21 cellular contexts compared by ENCODE assay signal in genomic region chr16:68563631-68564366, GRCh38. TPM values are rescaled to one million over a fixed set of nuclear protein-coding genes. Genes with fewer than 3 reads are reported as not detected.
A peak's percentile ranks its signal among the peaks of the same experiment; 100 is the strongest.
DNase-seq lines count a peak whose midpoint lies in the region; ATAC-seq and TF ChIP-seq lines count a peak whose summit lies in the region.
"Had no signal": no experiment of that assay in that cellular context is flagged by ENCODE, and none has a peak within 500 bp of the region (broad histone marks: within the 10 kb centered on the region; RNA-seq: fewer than 3 reads in every experiment).

No MANE protein-coding gene starts in this region.

- H3K36me3 Mint-ChIP-seq in endothelial cell (ENCODE audit: low read depth, unreplicated experiment) = peaks cover 93% of the 10 kb centered on the region

- intact Hi-C loops in uterus (cut with DNase I; ENCODE audit: low total_unique reads) = no loop called here
- intact Hi-C loops in Right ventricle myocardium inferior (cut with DNase I) = no loop called here

- H3K9ac ChIP-seq in subcutaneous abdominal adipose tissue (ENCODE audit: low read length in 5 of 5) = peak overlapping the region in 1 of 5 donors; percentile 4

- H3K9me3 ChIP-seq in subcutaneous abdominal adipose tissue (ENCODE audit: control insufficient read depth in 5 of 5, low read length in 5 of 5) = peaks cover 87 to 98% (median 94%) of the 10 kb centered on the region in 5 donors
- H3K9me3 ChIP-seq in uterus = peaks cover 0 to 92% of the 10 kb centered on the region in 2 donors

- H3K4me3 ChIP-seq in NB4 (ENCODE audit: low read depth, low read length) = no peak overlapping the region
- H3K4me3 ChIP-seq in subcutaneous abdominal adipose tissue (ENCODE audit: low read depth in 1 of 5, low read length in 5 of 5) = peak overlapping the region; percentile 39 to 71 (median 55)
- H3K4me3 ChIP-seq in uterus = no peak overlapping the region
- H3K4me3 ChIP-seq: right atrium auricular region had no signal

- no peak overlapping the region for H3K27ac Mint-ChIP-seq in endothelial cell (ENCODE audit: unreplicated experiment)
- H3K27ac Mint-ChIP-seq: activated CD8-positive, alpha-beta memory T cell treated with anti-CD3 and anti-CD28 coated beads, Interleukin-2, amount 10 ng/mL, durations not matched to agents 7 days and 5 days; activated T-helper 1 cell treated with anti-CD3 and anti-CD28 coated beads, Interleukin-12 subunit alpha, Interleukin-12 subunit beta, Interleukin-2, Interleukin-4 antibody, amounts not matched to agents 30 ng/mL and 10 ng/mL and 1 ng/mL, durations not matched to agents 14 hours and 24 hours and 36 hours had no signal

- TF ChIP-seq POLR2A in NB4 (IDR thresholded peaks at IDR 0.05; ENCODE audit: extremely low read depth, insufficient read length) (no peak), uterus (IDR thresholded peaks at IDR 0.05) (no peak)

- H3K4me3 Mint-ChIP-seq in endothelial cell (ENCODE audit: unreplicated experiment) = peak overlapping the region; percentile 85
- H3K4me3 Mint-ChIP-seq: activated CD8-positive, alpha-beta memory T cell treated with anti-CD3 and anti-CD28 coated beads, Interleukin-2, amount 10 ng/mL, durations not matched to agents 7 days and 5 days; activated T-helper 1 cell treated with anti-CD3 and anti-CD28 coated beads, Interleukin-12 subunit alpha, Interleukin-12 subunit beta, Interleukin-2, Interleukin-4 antibody, amounts not matched to agents 30 ng/mL and 10 ng/mL and 1 ng/mL, durations not matched to agents 14 hours and 24 hours and 36 hours had no signal

- no peak for TF ChIP-seq CTCF in NB4 (IDR thresholded peaks at IDR 0.05; ENCODE audit: low read depth, low read length)
- no peak for TF ChIP-seq CTCF in endothelial cell (IDR thresholded peaks at IDR 0.05; ENCODE audit: unreplicated experiment)
- TF ChIP-seq CTCF in uterus (IDR thresholded peaks at IDR 0.05) = no peak

- DNase-seq in NCI-H748 (lab: John Stamatoyannopoulos, UW; ENCODE audit: unreplicated experiment) = peak; percentile 11
- DNase-seq in NCI-H748 treated with DMSO at 0.1 percent for 48 hours (lab: John Stamatoyannopoulos, UW) = no peak
- DNase-seq in NB4 (ENCODE audit: low read depth) = peak; percentile 4
- DNase-seq in endothelial cell (ENCODE audit: low spot score) = no peak
- no peak for DNase-seq in effector CD4-positive, alpha-beta T cell
- no peak for DNase-seq in uterus
- DNase-seq in Right ventricle myocardium inferior (ENCODE audit: missing footprints) = no peak
- DNase-seq: activated CD8-positive, alpha-beta memory T cell treated with anti-CD3 and anti-CD28 coated beads, Interleukin-2, amount 10 ng/mL, durations not matched to agents 7 days and 5 days; DND-41; HCEC 1CT; head of caudate nucleus; NCI-H1436 treated with DMSO at 0.1 percent for 48 hours; NCI-H774; Right ventricle myocardium superior; stimulated activated CD8-positive, alpha-beta memory T cell treated with anti-CD3 and anti-CD28 coated beads, Interleukin-4, amount 100 ng/mL, for 48 hours; substantia nigra; SW 1271 had no signal

- no peak for ATAC-seq in Right ventricle myocardium inferior
- ATAC-seq: activated CD8-positive, alpha-beta memory T cell treated with anti-CD3 and anti-CD28 coated beads, Interleukin-2, amount 10 ng/mL, durations not matched to agents 7 days and 5 days had no signal

- H3K27me3 ChIP-seq in subcutaneous abdominal adipose tissue (ENCODE audit: control insufficient read depth in 5 of 5, insufficient read depth in 4 of 5, low read length in 5 of 5) (no peaks in the 10 kb centered on the region), uterus (no peaks in the 10 kb centered on the region)
- H3K27me3 ChIP-seq: right atrium auricular region had no signal

- peaks cover 0 to 4% (median 0%) of the 10 kb centered on the region in 5 donors for H3K4me1 ChIP-seq in subcutaneous abdominal adipose tissue (ENCODE audit: control insufficient read depth in 5 of 5, insufficient read depth in 5 of 5, low read length in 5 of 5)
- no peaks in the 10 kb centered on the region for H3K4me1 ChIP-seq in uterus
- H3K4me1 ChIP-seq: right atrium auricular region had no signal

- H3K36me3 ChIP-seq in subcutaneous abdominal adipose tissue (ENCODE audit: control insufficient read depth in 5 of 5, insufficient read depth in 5 of 5, low read length in 5 of 5) (peaks cover 49 to 51% (median 50%) of the 10 kb centered on the region in 5 donors), uterus (no peaks in the 10 kb centered on the region)

- peaks cover 20% of the 10 kb centered on the region for H3K27me3 Mint-ChIP-seq in endothelial cell (ENCODE audit: unreplicated experiment)
- H3K27me3 Mint-ChIP-seq: activated CD8-positive, alpha-beta memory T cell treated with anti-CD3 and anti-CD28 coated beads, Interleukin-2, amount 10 ng/mL, durations not matched to agents 7 days and 5 days had no signal

- H3K27ac ChIP-seq in subcutaneous abdominal adipose tissue (ENCODE audit: low read depth, low read length) = no peak overlapping the region
- H3K27ac ChIP-seq in uterus = no peak overlapping the region
- H3K27ac ChIP-seq: C4-2B, right atrium auricular region had no signal

- peaks cover 82% of the 10 kb centered on the region for H3K9me3 Mint-ChIP-seq in endothelial cell (ENCODE audit: unreplicated experiment)

- H3K4me1 Mint-ChIP-seq in endothelial cell (ENCODE audit: unreplicated experiment) = no peaks in the 10 kb centered on the region
- H3K4me1 Mint-ChIP-seq: activated CD8-positive, alpha-beta memory T cell treated with anti-CD3 and anti-CD28 coated beads, Interleukin-2, amount 10 ng/mL, durations not matched to agents 7 days and 5 days had no signal

RNA-seq across cellular contexts. Expression of gene ZFP90, which starts 24.7 kb away (rescaled TPM):
- total RNA-seq in endothelial cell (ENCODE audit: unreplicated experiment) = 35.6 TPM
- 10 to 100 TPM; 19.1 to 81.4 (median 31.9) TPM for total RNA-seq in uterus
- 9.5 TPM for total RNA-seq in Right ventricle myocardium inferior

Comparison
In these comparisons a context has a peak if more than half of its experiments do, and no peak if none do; other contexts are left out.
1. DNase-seq: peak in NCI-H748 (single experiment) and NB4 (single experiment); none in NCI-H748 treated with DMSO at 0.1 percent for 48 hours (single experiment), endothelial cell (single experiment), effector CD4-positive, alpha-beta T cell (single experiment), uterus (0 of 2) and Right ventricle myocardium inferior (single experiment).
2. H3K4me3 ChIP-seq: peak in subcutaneous abdominal adipose tissue (5 of 5); none in NB4 (single experiment) and uterus (0 of 2).